ENCODE assay signal across 8 cellular contexts in the genomic region with DNA sequence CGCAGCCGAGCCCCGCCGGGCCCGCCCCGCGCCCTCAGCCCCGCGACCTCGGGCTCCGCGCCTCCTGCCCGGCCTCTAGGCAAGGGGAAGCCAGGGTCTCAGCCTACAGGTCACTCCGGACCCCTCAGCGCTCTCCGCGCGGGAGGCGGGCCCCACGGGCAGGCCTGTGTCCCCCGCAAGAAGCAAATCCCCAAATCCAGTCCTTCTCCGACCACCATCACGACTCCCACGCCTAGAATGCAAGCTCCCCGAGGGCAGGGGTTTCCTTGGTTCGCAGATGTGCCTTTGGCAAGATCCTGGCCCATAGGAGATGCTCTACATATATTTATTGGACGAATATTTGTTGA. TPM values are rescaled to one million over a fixed set of nuclear protein-coding genes. Genes with fewer than 3 reads are reported as not detected.
DNase-seq lines count a peak whose midpoint lies in the region; ATAC-seq and TF ChIP-seq lines count a peak whose summit lies in the region.

No MANE protein-coding gene starts in this region.

- H3K4me1 Mint-ChIP-seq in activated naive CD4-positive, alpha-beta T cell treated with anti-CD3 and anti-CD28 coated beads, Interleukin-2, amount 50 U/mL, for 24 hours: peaks cover 4% of the 10 kb centered on the region

- intact Hi-C loops in upper lobe of right lung (cut with DNase I): no loop called here

- H3K27me3 ChIP-seq in muscle layer of duodenum (ENCODE audit: low read depth, low read length): no peaks in the 10 kb centered on the region
- H3K27me3 ChIP-seq in upper lobe of right lung: no peaks in the 10 kb centered on the region

- peaks cover 9% of the 10 kb centered on the region for H3K9me3 Mint-ChIP-seq in activated naive CD4-positive, alpha-beta T cell treated with anti-CD3 and anti-CD28 coated beads, Interleukin-2, amount 50 U/mL, for 24 hours
- H3K9me3 Mint-ChIP-seq in activated naive CD4-positive, alpha-beta T cell treated with anti-CD3 and anti-CD28 coated beads, Interleukin-2, amount 50 U/mL, for 72 hours: peaks cover 8% of the 10 kb centered on the region in 2 donors

- H3K4me3 ChIP-seq in coronary artery (peak overlapping the region; percentile 89), muscle layer of duodenum (ENCODE audit: low read depth in 1 of 2, low read length in 2 of 2) (peak overlapping the region; percentile 57 to 61), upper lobe of right lung (peak overlapping the region; percentile 53)

- H3K9me3 ChIP-seq in muscle layer of duodenum (ENCODE audit: control insufficient read depth in 1 of 2, low read length in 2 of 2) (peaks cover 0 to 2% of the 10 kb centered on the region in 2 donors), upper lobe of right lung (no peaks in the 10 kb centered on the region)

- no peak for ATAC-seq in activated naive CD4-positive, alpha-beta T cell treated with anti-CD3 and anti-CD28 coated beads, Interleukin-2, amount 50 U/mL, for 72 hours
- ATAC-seq in upper lobe of right lung (no peak), GM18861 (IDR thresholded peaks at IDR 0.05; ENCODE audit: unreplicated experiment) (no peak)

- peaks cover 42% of the 10 kb centered on the region for H3K27me3 Mint-ChIP-seq in activated naive CD4-positive, alpha-beta T cell treated with anti-CD3 and anti-CD28 coated beads, Interleukin-2, amount 50 U/mL, for 24 hours

- H3K4me1 ChIP-seq in muscle layer of duodenum (ENCODE audit: control insufficient read depth in 1 of 2, insufficient read depth in 2 of 2, low read length in 2 of 2) (peaks cover 0 to 8% of the 10 kb centered on the region in 2 donors), upper lobe of right lung (no peaks in the 10 kb centered on the region)

- H3K27ac ChIP-seq in coronary artery: peak overlapping the region; percentile 93 to 96
- no peak overlapping the region for H3K27ac ChIP-seq in muscle layer of duodenum (ENCODE audit: low read length)
- peak overlapping the region; percentile 83 for H3K27ac ChIP-seq in upper lobe of right lung

- peaks cover 1% of the 10 kb centered on the region for H3K36me3 Mint-ChIP-seq in activated naive CD4-positive, alpha-beta T cell treated with anti-CD3 and anti-CD28 coated beads, Interleukin-2, amount 50 U/mL, for 24 hours
- peaks cover 18 to 20% of the 10 kb centered on the region in 2 donors for H3K36me3 Mint-ChIP-seq in activated naive CD4-positive, alpha-beta T cell treated with anti-CD3 and anti-CD28 coated beads, Interleukin-2, amount 50 U/mL, for 72 hours

- DNase-seq in activated naive CD4-positive, alpha-beta T cell treated with anti-CD3 and anti-CD28 coated beads, Interleukin-2, amount 50 U/mL, for 72 hours (ENCODE audit: low spot score in 2 of 2): no peak
- no peak for DNase-seq in coronary artery (ENCODE audit: low spot score)
- DNase-seq in upper lobe of right lung: no peak
- DNase-seq in DMS79 treated with DMSO at 0.1 percent for 48 hours (lab: John Stamatoyannopoulos, UW): no peak
- DNase-seq in NCI-H1417 treated with DMSO at 0.1 percent for 48 hours (lab: John Stamatoyannopoulos, UW): no peak

- H3K4me3 Mint-ChIP-seq in activated naive CD4-positive, alpha-beta T cell treated with anti-CD3 and anti-CD28 coated beads, Interleukin-2, amount 50 U/mL, for 24 hours: peak overlapping the region; percentile 51

- H3K36me3 ChIP-seq in muscle layer of duodenum (ENCODE audit: control insufficient read depth in 1 of 2, insufficient read depth in 2 of 2, low read length in 2 of 2): peaks cover 4 to 22% of the 10 kb centered on the region in 2 donors
- peaks cover 7% of the 10 kb centered on the region for H3K36me3 ChIP-seq in upper lobe of right lung

- H3K27ac Mint-ChIP-seq in activated naive CD4-positive, alpha-beta T cell treated with anti-CD3 and anti-CD28 coated beads, Interleukin-2, amount 50 U/mL, for 24 hours: no peak overlapping the region
- no peak overlapping the region for H3K27ac Mint-ChIP-seq in activated naive CD4-positive, alpha-beta T cell treated with anti-CD3 and anti-CD28 coated beads, Interleukin-2, amount 50 U/mL, for 72 hours

- no peak for TF ChIP-seq CTCF in coronary artery (IDR thresholded peaks at IDR 0.05)
- TF ChIP-seq CTCF in upper lobe of right lung (IDR thresholded peaks at IDR 0.05): no peak

RNA-seq across cellular contexts. Expression of gene CCDC149, which starts 0.2 kb away (rescaled TPM):
- under 1 TPM; 0.31 to 0.61 TPM for total RNA-seq in activated naive CD4-positive, alpha-beta T cell treated with anti-CD3 and anti-CD28 coated beads, Interleukin-2, amount 50 U/mL, for 72 hours
- 28.7 TPM for total RNA-seq in upper lobe of right lung

Comparison
In these comparisons a context has a peak if more than half of its experiments do, and no peak if none do; other contexts are left out.
1. RNA of gene CCDC149, which starts 0.2 kb away (total RNA-seq): 28.7 TPM in upper lobe of right lung (single experiment); 0.31 to 0.61 TPM in activated naive CD4-positive, alpha-beta T cell treated with anti-CD3 and anti-CD28 coated beads, Interleukin-2, amount 50 U/mL, for 72 hours; every median in the first group is over 10 times any median in the second.
2. Peak in every context shown above with its lines, with median percentiles within 50 percentile points of each other: H3K4me3 ChIP-seq.